ENCODE assay signal across 25 cellular contexts in genomic region chr14:65991124-65991523, GRCh38.
"Had no signal": no experiment of that assay in that cellular context is flagged by ENCODE, and none has a peak within 500 bp of the region (broad histone marks: within the 10 kb centered on the region; RNA-seq: fewer than 3 reads in every experiment).

No MANE protein-coding gene starts in this region.

- DNase-seq: activated CD4-positive, alpha-beta T cell treated with anti-CD3 and anti-CD28 coated beads for 48 hours; activated CD8-positive, alpha-beta memory T cell treated with anti-CD3 and anti-CD28 coated beads, Interleukin-2, amount 50 U/mL, for 4 hours; activated CD8-positive, alpha-beta T cell treated with anti-CD3 and anti-CD28 coated beads, Interleukin-2, amount 10 ng/mL, durations not matched to agents 7 days and 5 days; activated gamma-delta T cell; activated naive CD8-positive, alpha-beta T cell treated with anti-CD3 and anti-CD28 coated beads for 36 hours; activated T-cell treated with anti-CD3 and anti-CD28 coated beads, Interleukin-2, amount 50 U/mL, for 48 hours; amygdala; body of pancreas; cortex of kidney; effector CD4-positive, alpha-beta T cell; mammary epithelial cell; naive thymus-derived CD8-positive, alpha-beta T cell; posterior cingulate gyrus; retina; stimulated activated CD4-positive, alpha-beta T cell treated with anti-CD3 and anti-CD28 coated beads, Interleukin-4, amount 100 ng/mL, for 4 hours; stimulated activated CD8-positive, alpha-beta memory T cell treated with anti-CD3 and anti-CD28 coated beads, Interleukin-4, amount 100 ng/mL, for 48 hours; stimulated activated naive CD4-positive, alpha-beta T cell treated with Interleukin-2 at 50 U/mL for 16 hours; substantia nigra; T-helper 2 cell; upper lobe of left lung had no signal

- H3K4me3 Mint-ChIP-seq: activated CD8-positive, alpha-beta T cell treated with anti-CD3 and anti-CD28 coated beads, Interleukin-2, amount 10 ng/mL, durations not matched to agents 7 days and 5 days; activated naive CD8-positive, alpha-beta T cell treated with anti-CD3 and anti-CD28 coated beads for 36 hours; central memory CD8-positive, alpha-beta T cell; naive thymus-derived CD8-positive, alpha-beta T cell; WTC11 had no signal

- H3K36me3 ChIP-seq: neutrophil, upper lobe of left lung had no signal

- H3K27ac ChIP-seq: body of pancreas, neutrophil, upper lobe of left lung had no signal

- ATAC-seq: activated CD8-positive, alpha-beta T cell treated with anti-CD3 and anti-CD28 coated beads, Interleukin-2, amount 10 ng/mL, durations not matched to agents 7 days and 5 days; body of pancreas; naive thymus-derived CD8-positive, alpha-beta T cell; WTC11 had no signal

- H3K27me3 ChIP-seq: body of pancreas, neutrophil, upper lobe of left lung had no signal

- H3K4me3 ChIP-seq: body of pancreas, upper lobe of left lung had no signal

- H3K9me3 ChIP-seq: body of pancreas, neutrophil, upper lobe of left lung had no signal

- H3K4me1 ChIP-seq: body of pancreas, upper lobe of left lung had no signal

- H3K27me3 Mint-ChIP-seq: activated naive CD8-positive, alpha-beta T cell treated with anti-CD3 and anti-CD28 coated beads for 36 hours; central memory CD8-positive, alpha-beta T cell; naive thymus-derived CD8-positive, alpha-beta T cell had no signal

- H3K27ac Mint-ChIP-seq: activated CD8-positive, alpha-beta T cell treated with anti-CD3 and anti-CD28 coated beads, Interleukin-2, amount 10 ng/mL, durations not matched to agents 7 days and 5 days; WTC11 had no signal

- FAIRE-seq: frontal cortex, islet of Langerhans had no signal
